In the genomic region with DNA sequence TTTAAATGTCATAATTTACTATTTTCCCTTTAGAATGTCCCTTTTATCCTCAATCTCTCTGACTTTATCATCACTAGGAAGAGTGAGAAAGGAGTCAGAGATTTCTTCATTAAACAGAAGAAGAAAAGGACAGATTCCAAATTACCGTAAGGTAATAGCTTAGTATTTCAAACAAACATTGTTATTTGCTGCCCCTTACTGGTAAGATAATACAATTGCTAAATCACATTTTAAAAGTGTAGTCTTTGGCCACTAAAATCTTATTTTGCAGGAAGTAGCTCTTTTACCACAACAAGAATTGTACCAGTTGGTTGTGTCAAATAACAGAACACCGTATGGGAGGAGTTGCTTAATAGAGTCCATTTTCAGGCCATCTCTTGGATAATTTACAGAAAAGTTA, we compare ENCODE assay signal across 9 cellular contexts. TPM values are rescaled to one million over a fixed set of nuclear protein-coding genes. Genes with fewer than 3 reads are reported as not detected.
DNase-seq lines count a peak whose midpoint lies in the region; ATAC-seq, FAIRE-seq and TF ChIP-seq lines count a peak whose summit lies in the region.
"Had no signal": no experiment of that assay in that cellular context is flagged by ENCODE, and none has a peak within 500 bp of the region (broad histone marks: within the 10 kb centered on the region; RNA-seq: fewer than 3 reads in every experiment).

No MANE protein-coding gene starts in this region.

- no peaks in the 10 kb centered on the region for H3K9me3 Mint-ChIP-seq in stimulated activated naive B cell treated with anti-CD40 and anti-IgM and Interleukin-4, amounts not matched to agents 10 μg/mL and 1 μg/mL and 100 μg/mL, for 72 hours

- H3K79me2 ChIP-seq in PC-9 (ENCODE audit: low read depth): no peaks in the 10 kb centered on the region

- peak overlapping the region; percentile 27; the same call in 1 of the 2 replicates for H3K4me2 ChIP-seq in PC-9

- peaks cover 13 to 25% of the 10 kb centered on the region in 2 donors for H3K4me1 Mint-ChIP-seq in stimulated activated naive B cell treated with anti-CD40 and anti-IgM and Interleukin-4, amounts not matched to agents 10 μg/mL and 1 μg/mL and 100 μg/mL, for 72 hours

- FAIRE-seq in G401.6 (lab: Jason Lieb, UNC): peak; percentile 63

- CTCF ChIA-PET in PC-9 (lab: Charles Lee): interaction anchor here (1.0 to 1.1 kb wide), 3 partner anchors 9 to 746 kb away, joined by 3 to 4 read pairs (median 3); no protein-coding TSS in a partner anchor

- no peak overlapping the region for H2AFZ ChIP-seq in PC-9

- 1 to 5% (median 4%) methylated on average over 2 of the region's 2 CpGs for WGBS in ovary, 3 donors

- no peak overlapping the region for H3K27ac ChIP-seq in PC-9
- H3K27ac ChIP-seq in ovary: no peak overlapping the region
- H3K27ac ChIP-seq: SJCRH30 had no signal

- TF ChIP-seq EP300 in ovary (IDR thresholded peaks at IDR 0.05): no peak

- peak; percentile 48 to 61 for ATAC-seq in stimulated activated naive B cell treated with anti-CD40 and anti-IgM and Interleukin-4, amounts not matched to agents 10 μg/mL and 1 μg/mL and 100 μg/mL, for 72 hours (replicated peaks)

- no peaks in the 10 kb centered on the region for H3K36me3 Mint-ChIP-seq in stimulated activated naive B cell treated with anti-CD40 and anti-IgM and Interleukin-4, amounts not matched to agents 10 μg/mL and 1 μg/mL and 100 μg/mL, for 72 hours

- POLR2A ChIA-PET in PC-9 (lab: Charles Lee; ENCODE audit: unreplicated experiment): no interaction called here

- H3K4me3 ChIP-seq in HFF-Myc (replicated peaks; ENCODE audit: low read depth, low read length): no peak overlapping the region
- H3K4me3 ChIP-seq in PC-9: no peak overlapping the region
- no peak overlapping the region for H3K4me3 ChIP-seq in fibroblast of mammary gland (ENCODE audit: control insufficient read depth, low read depth, low read length)
- H3K4me3 ChIP-seq in ovary: no peak overlapping the region
- H3K4me3 ChIP-seq: SJCRH30 had no signal

- intact Hi-C loops in PC-9 (cut with micrococcal nuclease; ENCODE audit: unreplicated experiment): loop anchor here (2.0 to 10.0 kb wide), 3 partner anchors 840 to 1230 kb away; no protein-coding TSS in a partner anchor
- intact Hi-C loops in ovary (cut with DNase I): no loop called here

- no peaks in the 10 kb centered on the region for H3K4me1 ChIP-seq in PC-9 (replicated peaks; ENCODE audit: insufficient read depth)
- no peaks in the 10 kb centered on the region for H3K4me1 ChIP-seq in ovary (ENCODE audit: insufficient read depth)
- H3K4me1 ChIP-seq: SJCRH30 had no signal

- H3K4me3 Mint-ChIP-seq in stimulated activated naive B cell treated with anti-CD40 and anti-IgM and Interleukin-4, amounts not matched to agents 10 μg/mL and 1 μg/mL and 100 μg/mL, for 72 hours: no peak overlapping the region

- DNase-seq in HFF-Myc (ENCODE audit: extremely low read depth, low read depth) (peak; percentile 4), PC-9 (no peak), fibroblast of mammary gland (ENCODE audit: low read depth) (peak; percentile 47), DMS153 treated with DMSO at 0.1 percent for 48 hours (lab: John Stamatoyannopoulos, UW; ENCODE audit: unreplicated experiment) (no peak), ovary (no peak)
- no peak for DNase-seq in stimulated activated naive B cell treated with anti-CD40 and anti-IgM and Interleukin-4, amounts not matched to agents 10 μg/mL and 1 μg/mL and 100 μg/mL, for 72 hours
- no peak for DNase-seq in effector CD8-positive, alpha-beta T cell (lab: John Stamatoyannopoulos, UW)

- H3K9me3 ChIP-seq in PC-9 (ENCODE audit: insufficient read depth, low read depth): no peaks in the 10 kb centered on the region
- no peaks in the 10 kb centered on the region for H3K9me3 ChIP-seq in ovary
- H3K9me3 ChIP-seq: SJCRH30 had no signal

- H4K20me1 ChIP-seq in PC-9 (ENCODE audit: insufficient read depth): no peaks in the 10 kb centered on the region; the same call in 1 of the 2 replicates

- TF ChIP-seq CTCF in HFF-Myc (IDR thresholded peaks at IDR 0.05; ENCODE audit: low read depth, low read length, missing control alignments) (no peak), PC-9 (conservative IDR thresholded peaks at IDR 0.05) (peak; percentile 61), fibroblast of mammary gland (conservative IDR thresholded peaks at IDR 0.05; ENCODE audit: control insufficient read depth, insufficient read depth, low read depth, low read length) (peak; percentile 30), ovary (IDR thresholded peaks at IDR 0.05) (peak in 1 of 3 donors; percentile 12)

- H3K36me3 ChIP-seq in PC-9 (ENCODE audit: low read depth) (no peaks in the 10 kb centered on the region), ovary (no peaks in the 10 kb centered on the region)
- H3K36me3 ChIP-seq: SJCRH30 had no signal

- H3K9me2 ChIP-seq in PC-9 (ENCODE audit: insufficient read depth): no peaks in the 10 kb centered on the region

- H3K27me3 Mint-ChIP-seq in stimulated activated naive B cell treated with anti-CD40 and anti-IgM and Interleukin-4, amounts not matched to agents 10 μg/mL and 1 μg/mL and 100 μg/mL, for 72 hours: no peaks in the 10 kb centered on the region

- no TSS peak for BruUV-seq in PC-9 (replicated peaks; lab: Mats Ljungman, UMichigan)

- no peak for TF ChIP-seq POLR2A in ovary (IDR thresholded peaks at IDR 0.05)

- no peak overlapping the region for H3K27ac Mint-ChIP-seq in stimulated activated naive B cell treated with anti-CD40 and anti-IgM and Interleukin-4, amounts not matched to agents 10 μg/mL and 1 μg/mL and 100 μg/mL, for 72 hours

- H3F3A ChIP-seq in PC-9 (ENCODE audit: insufficient read depth, low read depth): no peaks in the 10 kb centered on the region

- H3K27me3 ChIP-seq in PC-9 (ENCODE audit: insufficient read depth, low read depth) (no peaks in the 10 kb centered on the region), ovary (no peaks in the 10 kb centered on the region)
- H3K27me3 ChIP-seq: SJCRH30 had no signal

RNA-seq across cellular contexts. Expression of a gene that starts 53.7 kb away (rescaled TPM):
- total RNA-seq in PC-9 (2021): 35.9 and 47.5 TPM in 2 replicates
- total RNA-seq in ovary: 10 to 100 TPM; 50.3 to 90.1 (median 66.9) TPM
- polyA plus RNA-seq in ovary: 10 to 100 TPM; 42.0 to 57.5 TPM

RNA-seq across cellular contexts. Expression of a gene that starts 54.0 kb away (rescaled TPM):
- total RNA-seq in PC-9 (2021) (7.2 and 9.6 TPM in 2 replicates), ovary (10 to 100 TPM; 11.3 to 22.0 (median 15.2) TPM)
- polyA plus RNA-seq in ovary: 1 to 10 TPM; 5.2 to 7.6 TPM

Comparison
In these comparisons a context has a peak if more than half of its experiments do, and no peak if none do; other contexts are left out.
1. DNase-seq: peak in HFF-Myc (single experiment) and fibroblast of mammary gland (single experiment); none in PC-9 (0 of 2), stimulated activated naive B cell treated with anti-CD40 and anti-IgM and Interleukin-4, amounts not matched to agents 10 μg/mL and 1 μg/mL and 100 μg/mL, for 72 hours (single experiment), DMS153 treated with DMSO at 0.1 percent for 48 hours (single experiment), ovary (0 of 5) and effector CD8-positive, alpha-beta T cell (single experiment).